Comparison of ENCODE assay signal across 27 cellular contexts in genomic region chr14:22393796-22394195, GRCh38.
"Had no signal": no experiment of that assay in that cellular context is flagged by ENCODE, and none has a peak within 500 bp of the region (broad histone marks: within the 10 kb centered on the region; RNA-seq: fewer than 3 reads in every experiment).

No MANE protein-coding gene starts in this region.

- H3K4me1 Mint-ChIP-seq: activated CD4-positive, alpha-beta T cell treated with anti-CD3 and anti-CD28 coated beads, Interleukin-2, amount 10 ng/mL, durations not matched to agents 24 days and 14 days; activated naive CD4-positive, alpha-beta T cell treated with anti-CD3 and anti-CD28 coated beads, Interleukin-2, amount 10 ng/mL, durations not matched to agents 7 days and 5 days had no signal

- H3K9me3 ChIP-seq: SJSA1, SK-N-SH had no signal

- H3K4me2 ChIP-seq: KMS-11, SK-N-SH had no signal

- H3K27me3 Mint-ChIP-seq: activated CD4-positive, alpha-beta T cell treated with anti-CD3 and anti-CD28 coated beads, Interleukin-2, amount 10 ng/mL, durations not matched to agents 24 days and 14 days; activated naive CD4-positive, alpha-beta T cell treated with anti-CD3 and anti-CD28 coated beads, Interleukin-2, amount 10 ng/mL, durations not matched to agents 7 days and 5 days; activated naive CD8-positive, alpha-beta T cell; activated naive CD8-positive, alpha-beta T cell treated with anti-CD3 and anti-CD28 coated beads, Interleukin-2, amount 50 U/mL, for 24 hours had no signal

- H3K27ac Mint-ChIP-seq: activated CD4-positive, alpha-beta T cell treated with anti-CD3 and anti-CD28 coated beads, Interleukin-2, amount 10 ng/mL, durations not matched to agents 24 days and 14 days; activated naive CD4-positive, alpha-beta T cell treated with anti-CD3 and anti-CD28 coated beads, Interleukin-2, amount 10 ng/mL, durations not matched to agents 7 days and 5 days; activated naive CD8-positive, alpha-beta T cell; activated naive CD8-positive, alpha-beta T cell treated with anti-CD3 and anti-CD28 coated beads, Interleukin-2, amount 50 U/mL, for 24 hours; T-helper 1 cell treated with Interleukin-12 subunit alpha and Interleukin-12 subunit beta and Interleukin-4 antibody, amounts not matched to agents 30 μg/mL and 1 μg/mL, for 36 hours; T-helper 2 cell treated with Interferon-gamma antibody and Interleukin-4, amounts not matched to agents 5 μg/mL and 100 μg/mL, for 36 hours had no signal

- H3K27me3 ChIP-seq: SJSA1 had no signal

- H3K9ac ChIP-seq: KMS-11, SK-N-SH had no signal

- H3K36me3 Mint-ChIP-seq: activated naive CD4-positive, alpha-beta T cell treated with anti-CD3 and anti-CD28 coated beads, Interleukin-2, amount 10 ng/mL, durations not matched to agents 7 days and 5 days; activated naive CD8-positive, alpha-beta T cell; brain had no signal

- H3K4me3 ChIP-seq: SJSA1 had no signal

- DNase-seq: activated CD4-positive, alpha-beta T cell treated with anti-CD3 and anti-CD28 coated beads, Interleukin-2, amount 10 ng/mL, durations not matched to agents 24 days and 14 days; activated CD4-positive, alpha-beta T cell treated with anti-CD3 and anti-CD28 coated beads, Interleukin-2, amount 50 U/mL, for 48 hours; activated CD8-positive, alpha-beta memory T cell treated with anti-CD3 and anti-CD28 coated beads, Interleukin-2, amount 50 U/mL, for 4 hours; activated effector memory CD4-positive, alpha-beta T cell treated with Interleukin-2 at 50 U/mL for 16 hours; activated naive CD4-positive, alpha-beta T cell treated with anti-CD3 and anti-CD28 coated beads, Interleukin-2, amount 10 ng/mL, durations not matched to agents 7 days and 5 days; activated naive CD8-positive, alpha-beta T cell treated with anti-CD3 and anti-CD28 coated beads, Interleukin-2, amount 50 U/mL, for 24 hours; activated T-cell treated with anti-CD3 and anti-CD28 coated beads, Interleukin-2, amount 50 U/mL, for 48 hours; anterior cingulate cortex; central memory CD4-positive, alpha-beta T cell; MM.1S; MV-4-11; NCI-H1092; NCI-H1436 treated with DMSO at 0.1 percent for 48 hours; NCI-H1694 treated with DMSO at 0.1 percent for 48 hours; NCI-H2029; NCI-H345; NCI-H524 treated with DMSO at 0.1 percent for 48 hours; NCI-H748 treated with DMSO at 0.1 percent for 48 hours; NK-92 treated with Interleukin-12 subunit alpha and Interleukin-12 subunit beta, amount 100 ng/mL, for 24 hours; SHP77; SK-N-SH had no signal

- ATAC-seq: activated naive CD8-positive, alpha-beta T cell treated with anti-CD3 and anti-CD28 coated beads, Interleukin-2, amount 50 U/mL, for 24 hours had no signal

- H3K27ac ChIP-seq: KMS-11, SJSA1 had no signal

- H3K36me3 ChIP-seq: SJSA1 had no signal

- H3K9me3 Mint-ChIP-seq: activated CD4-positive, alpha-beta T cell treated with anti-CD3 and anti-CD28 coated beads, Interleukin-2, amount 10 ng/mL, durations not matched to agents 24 days and 14 days; activated naive CD4-positive, alpha-beta T cell treated with anti-CD3 and anti-CD28 coated beads, Interleukin-2, amount 10 ng/mL, durations not matched to agents 7 days and 5 days; activated naive CD8-positive, alpha-beta T cell treated with anti-CD3 and anti-CD28 coated beads, Interleukin-2, amount 50 U/mL, for 24 hours; brain; T-helper 1 cell treated with Interleukin-12 subunit alpha and Interleukin-12 subunit beta and Interleukin-4 antibody, amounts not matched to agents 30 μg/mL and 1 μg/mL, for 36 hours; T-helper 2 cell treated with Interferon-gamma antibody and Interleukin-4, amounts not matched to agents 5 μg/mL and 100 μg/mL, for 36 hours had no signal

- H3K9me2 ChIP-seq: SK-N-SH had no signal

- H3K4me3 Mint-ChIP-seq: activated CD4-positive, alpha-beta T cell treated with anti-CD3 and anti-CD28 coated beads, Interleukin-2, amount 10 ng/mL, durations not matched to agents 24 days and 14 days; activated naive CD4-positive, alpha-beta T cell treated with anti-CD3 and anti-CD28 coated beads, Interleukin-2, amount 10 ng/mL, durations not matched to agents 7 days and 5 days; activated naive CD8-positive, alpha-beta T cell; activated naive CD8-positive, alpha-beta T cell treated with anti-CD3 and anti-CD28 coated beads, Interleukin-2, amount 50 U/mL, for 24 hours; brain; T-helper 1 cell treated with Interleukin-12 subunit alpha and Interleukin-12 subunit beta and Interleukin-4 antibody, amounts not matched to agents 30 μg/mL and 1 μg/mL, for 36 hours; T-helper 2 cell treated with Interferon-gamma antibody and Interleukin-4, amounts not matched to agents 5 μg/mL and 100 μg/mL, for 36 hours had no signal
